ENCODE assay signal across 30 cellular contexts in the genomic region with DNA sequence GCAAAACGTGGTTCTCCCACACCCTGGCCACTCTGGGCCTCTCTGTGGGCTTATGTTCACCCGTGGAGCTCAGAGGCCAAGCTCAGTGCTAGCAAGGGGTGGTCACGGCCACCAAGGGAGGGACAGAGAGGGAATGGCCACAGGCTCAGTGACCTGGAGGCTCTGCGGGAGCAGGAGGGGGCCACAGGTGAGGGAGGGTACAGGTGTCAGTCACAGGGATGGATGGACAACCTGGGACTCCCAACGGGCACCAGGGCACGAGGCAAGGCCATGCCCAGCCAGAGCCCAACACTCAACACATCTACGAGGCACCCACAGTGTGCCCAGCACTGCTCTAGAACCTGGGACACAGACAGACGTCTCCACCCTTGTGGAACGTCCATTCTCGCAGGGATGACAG.
"Had no signal": no experiment of that assay in that cellular context is flagged by ENCODE, and none has a peak within 500 bp of the region (broad histone marks: within the 10 kb centered on the region; RNA-seq: fewer than 3 reads in every experiment).

No MANE protein-coding gene starts in this region.

- H3K4me3 Mint-ChIP-seq: activated CD4-positive, alpha-beta memory T cell treated with anti-CD3 and anti-CD28 coated beads for 36 hours; activated CD4-positive, alpha-beta T cell treated with anti-CD3 and anti-CD28 coated beads, Interleukin-2, amount 10 ng/mL, durations not matched to agents 24 days and 14 days; activated naive CD8-positive, alpha-beta T cell treated with anti-CD3 and anti-CD28 coated beads for 36 hours; activated T-cell treated with anti-CD3 and anti-CD28 coated beads, Interleukin-2, amount 50 U/mL, for 4 hours; activated T-helper 17 cell treated with anti-CD3 and anti-CD28 coated beads, Interleukin-2, amount 50 U/mL, for 72 hours; nephron had no signal

- DNase-seq: activated CD4-positive, alpha-beta memory T cell treated with anti-CD3 and anti-CD28 coated beads for 36 hours; activated CD4-positive, alpha-beta T cell treated with anti-CD3 and anti-CD28 coated beads, Interleukin-2, amount 10 ng/mL, durations not matched to agents 24 days and 14 days; activated CD4-positive, CD25-positive, alpha-beta regulatory T cell treated with anti-CD3 and anti-CD28 coated beads, Interleukin-2, amount 50 U/mL, for 72 hours; activated CD8-positive, alpha-beta memory T cell treated with anti-CD3 and anti-CD28 coated beads, Interleukin-2, amount 50 U/mL, for 48 hours; activated gamma-delta T cell treated with Interleukin-2 at 50 U/mL for 16 hours; activated naive CD8-positive, alpha-beta T cell treated with anti-CD3 and anti-CD28 coated beads for 36 hours; activated T-cell treated with anti-CD3 and anti-CD28 coated beads, Interleukin-2, amount 50 U/mL, for 4 hours; adrenal gland; body of pancreas; cerebellar nuclear complex; effector memory CD8-positive, alpha-beta T cell; erythroblast; gastrocnemius medialis; glutamatergic neuron; left ventricle myocardium superior; right lobe of liver; stimulated activated CD4-positive, alpha-beta T cell treated with anti-CD3 and anti-CD28 coated beads, Interleukin-12 subunit alpha, Interleukin-12 subunit beta, amount 100 ng/mL, for 4 hours; stimulated activated CD4-positive, alpha-beta T cell treated with anti-CD3 and anti-CD28 coated beads, Interleukin-4, amount 100 ng/mL, for 1 hour; stimulated activated naive CD8-positive, alpha-beta T cell treated with anti-CD3 and anti-CD28 coated beads, Interleukin-15, amount 100 ng/mL, for 72 hours; substantia nigra; T1000; upper lobe of left lung had no signal

- H3K9me3 ChIP-seq: adrenal gland, body of pancreas, gastrocnemius medialis, neutrophil, ovary, right lobe of liver, upper lobe of left lung, vagina had no signal

- ATAC-seq: activated T-cell treated with anti-CD3 and anti-CD28 coated beads, Interleukin-2, amount 50 U/mL, for 4 hours; activated T-helper 17 cell treated with anti-CD3 and anti-CD28 coated beads, Interleukin-2, amount 50 U/mL, for 72 hours; body of pancreas; effector memory CD8-positive, alpha-beta T cell; gastrocnemius medialis; left ventricle myocardium superior; right lobe of liver; stimulated activated naive CD8-positive, alpha-beta T cell treated with anti-CD3 and anti-CD28 coated beads, Interleukin-15, amount 100 ng/mL, for 72 hours had no signal

- H3K4me3 ChIP-seq: adrenal gland, body of pancreas, cardiac muscle cell, coronary artery, gastrocnemius medialis, ovary, right lobe of liver, upper lobe of left lung, vagina had no signal

- H3K36me3 ChIP-seq: adrenal gland, cardiac muscle cell, gastrocnemius medialis, neutrophil, ovary, right lobe of liver, vagina had no signal

- H3K27me3 ChIP-seq: adrenal gland, body of pancreas, cardiac muscle cell, gastrocnemius medialis, neutrophil, ovary, right lobe of liver, upper lobe of left lung, vagina had no signal

- H3K27ac ChIP-seq: adrenal gland, coronary artery, gastrocnemius medialis, neutrophil, right lobe of liver, vagina had no signal

- H3K27ac Mint-ChIP-seq: activated CD4-positive, alpha-beta memory T cell treated with anti-CD3 and anti-CD28 coated beads for 36 hours; activated CD4-positive, alpha-beta T cell treated with anti-CD3 and anti-CD28 coated beads, Interleukin-2, amount 10 ng/mL, durations not matched to agents 24 days and 14 days; activated naive CD8-positive, alpha-beta T cell treated with anti-CD3 and anti-CD28 coated beads for 36 hours; activated T-helper 17 cell treated with anti-CD3 and anti-CD28 coated beads, Interleukin-2, amount 50 U/mL, for 72 hours; progenitor cell of endocrine pancreas had no signal

- H3K9me3 Mint-ChIP-seq: activated CD4-positive, alpha-beta memory T cell treated with anti-CD3 and anti-CD28 coated beads for 36 hours; activated CD4-positive, alpha-beta T cell treated with anti-CD3 and anti-CD28 coated beads, Interleukin-2, amount 10 ng/mL, durations not matched to agents 24 days and 14 days; activated naive CD8-positive, alpha-beta T cell treated with anti-CD3 and anti-CD28 coated beads for 36 hours; activated T-cell treated with anti-CD3 and anti-CD28 coated beads, Interleukin-2, amount 50 U/mL, for 4 hours; activated T-helper 17 cell treated with anti-CD3 and anti-CD28 coated beads, Interleukin-2, amount 50 U/mL, for 72 hours; effector memory CD8-positive, alpha-beta T cell; nephron; stimulated activated naive CD8-positive, alpha-beta T cell treated with anti-CD3 and anti-CD28 coated beads, Interleukin-15, amount 100 ng/mL, for 72 hours had no signal

- H3K27me3 Mint-ChIP-seq: activated CD4-positive, alpha-beta memory T cell treated with anti-CD3 and anti-CD28 coated beads for 36 hours; activated CD4-positive, alpha-beta T cell treated with anti-CD3 and anti-CD28 coated beads, Interleukin-2, amount 10 ng/mL, durations not matched to agents 24 days and 14 days; activated naive CD8-positive, alpha-beta T cell treated with anti-CD3 and anti-CD28 coated beads for 36 hours; activated T-helper 17 cell treated with anti-CD3 and anti-CD28 coated beads, Interleukin-2, amount 50 U/mL, for 72 hours; effector memory CD8-positive, alpha-beta T cell; progenitor cell of endocrine pancreas; stimulated activated naive CD8-positive, alpha-beta T cell treated with anti-CD3 and anti-CD28 coated beads, Interleukin-15, amount 100 ng/mL, for 72 hours had no signal

- H3K36me3 Mint-ChIP-seq: activated CD4-positive, alpha-beta memory T cell treated with anti-CD3 and anti-CD28 coated beads for 36 hours had no signal
